20 cellular contexts compared by ENCODE assay signal in genomic region chr4:66640216-66640615, GRCh38.
DNase-seq lines count a peak whose midpoint lies in the region; ATAC-seq and TF ChIP-seq lines count a peak whose summit lies in the region.
"Had no signal": no experiment of that assay in that cellular context is flagged by ENCODE, and none has a peak within 500 bp of the region (broad histone marks: within the 10 kb centered on the region; RNA-seq: fewer than 3 reads in every experiment).

No MANE protein-coding gene starts in this region.

- TF ChIP-seq CTCF in testis (IDR thresholded peaks at IDR 0.05): no peak

- no peaks in the 10 kb centered on the region for H3K79me1 ChIP-seq in mesendoderm (ENCODE audit: low read length)

- H3K27me3 ChIP-seq in mesendoderm (ENCODE audit: insufficient read depth, low read length, poor library complexity): no peaks in the 10 kb centered on the region
- no peaks in the 10 kb centered on the region for H3K27me3 ChIP-seq in testis
- H3K27me3 ChIP-seq: BE2C, Peyer's patch had no signal

- no CpG with 5 or more reads among the region's 2 CpGs for WGBS in mesendoderm (ENCODE audit: extremely low coverage, insufficient coverage, low lambda C conversion rate)
- 32 to 50% methylated on average over 2 of the region's 2 CpGs for WGBS in testis, 2 donors

- no peak overlapping the region for H2BK5ac ChIP-seq in mesendoderm (ENCODE audit: low read length)

- H3K18ac ChIP-seq in mesendoderm (ENCODE audit: low read length): no peak overlapping the region

- no peak overlapping the region for H3K27ac ChIP-seq in mesendoderm (ENCODE audit: low read depth, low read length)
- no peak overlapping the region for H3K27ac ChIP-seq in testis
- H3K27ac ChIP-seq: 22Rv1, Peyer's patch had no signal

- ATAC-seq in HG03039 (IDR thresholded peaks at IDR 0.05; ENCODE audit: unreplicated experiment): no peak
- no peak for ATAC-seq in GM19397 (IDR thresholded peaks at IDR 0.05; ENCODE audit: unreplicated experiment)
- no peak for ATAC-seq in GM18517 (IDR thresholded peaks at IDR 0.05; ENCODE audit: unreplicated experiment)
- ATAC-seq: Right ventricle myocardium inferior had no signal

- H3K79me2 ChIP-seq in mesendoderm (ENCODE audit: control insufficient read depth, insufficient read depth, low read length): no peaks in the 10 kb centered on the region

- no peak for TF ChIP-seq POLR2A in testis (IDR thresholded peaks at IDR 0.05)

- H3K36me3 ChIP-seq in mesendoderm (ENCODE audit: control insufficient read depth, insufficient read depth, low read length) (no peaks in the 10 kb centered on the region), testis (ENCODE audit: low read depth, missing control alignments) (no peaks in the 10 kb centered on the region)
- H3K36me3 ChIP-seq: BE2C, Peyer's patch had no signal

- H3K9me3 ChIP-seq in testis: no peaks in the 10 kb centered on the region
- H3K9me3 ChIP-seq: BE2C, Peyer's patch had no signal

- H4K5ac ChIP-seq in mesendoderm (ENCODE audit: low read length): no peak overlapping the region

- H2BK15ac ChIP-seq in mesendoderm (replicated peaks; ENCODE audit: low read depth): no peak overlapping the region

- H2AK5ac ChIP-seq in mesendoderm (ENCODE audit: low read length): no peak overlapping the region

- H3K4me3 ChIP-seq in mesendoderm (ENCODE audit: low read length): no peak overlapping the region
- H3K4me3 ChIP-seq in testis: no peak overlapping the region
- H3K4me3 ChIP-seq: Peyer's patch had no signal

- H3K4me2 ChIP-seq in mesendoderm (ENCODE audit: low read length): no peak overlapping the region

- H3K4me1 ChIP-seq in mesendoderm (ENCODE audit: control insufficient read depth, low read depth, low read length) (no peaks in the 10 kb centered on the region), testis (no peaks in the 10 kb centered on the region)
- H3K4me1 ChIP-seq: BE2C, Peyer's patch had no signal

- intact Hi-C loops in testis (cut with DNase I; ENCODE audit: low total_unique reads): no loop called here

- no peak overlapping the region for H4K8ac ChIP-seq in mesendoderm (ENCODE audit: low read depth, low read length)

- no peak overlapping the region for H3K56ac ChIP-seq in mesendoderm (ENCODE audit: low read length)

- H2BK120ac ChIP-seq in mesendoderm (ENCODE audit: low read depth, low read length): no peak overlapping the region

- H3K4ac ChIP-seq in mesendoderm (ENCODE audit: low read depth, low read length): no peak overlapping the region

- DNase-seq in NCI-H1092 treated with DMSO at 0.1 percent for 48 hours (lab: John Stamatoyannopoulos, UW): peak; percentile 5
- no peak for DNase-seq in NCI-H1092 (lab: John Stamatoyannopoulos, UW)
- peak; percentile 74 for DNase-seq in NCI-H526 treated with DMSO at 0.1 percent for 48 hours (lab: John Stamatoyannopoulos, UW)
- peak; percentile 45 for DNase-seq in mesendoderm
- DNase-seq in testis: no peak
- DNase-seq: BE2C; CD4-positive, CD25-positive, alpha-beta regulatory T cell; COR-L47; DMS153; GF-D8; H9; NCI-H1436; NCI-H2081; NCI-H226; Peyer's patch had no signal

- H3K23ac ChIP-seq in mesendoderm (ENCODE audit: low read length): no peak overlapping the region

- no peak overlapping the region for H3K9ac ChIP-seq in mesendoderm (ENCODE audit: low read length)

Comparison
In these comparisons a context has a peak if more than half of its experiments do, and no peak if none do; other contexts are left out.
1. DNase-seq: peak in NCI-H1092 treated with DMSO at 0.1 percent for 48 hours (single experiment), NCI-H526 treated with DMSO at 0.1 percent for 48 hours (single experiment) and mesendoderm (single experiment); none in NCI-H1092 (single experiment) and testis (single experiment).